Comparison of ENCODE assay signal across 23 cellular contexts in genomic region chr6:4950076-4950475, GRCh38. TPM values are rescaled to one million over a fixed set of nuclear protein-coding genes. Genes with fewer than 3 reads are reported as not detected.
DNase-seq lines count a peak whose midpoint lies in the region; ATAC-seq, FAIRE-seq and TF ChIP-seq lines count a peak whose summit lies in the region.
"Had no signal": no experiment of that assay in that cellular context is flagged by ENCODE, and none has a peak within 500 bp of the region (broad histone marks: within the 10 kb centered on the region; RNA-seq: fewer than 3 reads in every experiment).

No MANE protein-coding gene starts in this region.

- no peak overlapping the region for H3K4me3 Mint-ChIP-seq in GM23338
- no peak overlapping the region for H3K4me3 Mint-ChIP-seq in WTC11
- peak overlapping the region; percentile 15 for H3K4me3 Mint-ChIP-seq in endothelial cell (ENCODE audit: unreplicated experiment)
- H3K4me3 Mint-ChIP-seq in neural crest cell: no peak overlapping the region
- H3K4me3 Mint-ChIP-seq: CD4-positive, alpha-beta T cell; HFFc6 had no signal

- H3K36me3 Mint-ChIP-seq in GM23338 (ENCODE audit: low read depth) (peaks cover 67% of the 10 kb centered on the region), WTC11 (peaks cover 48% of the 10 kb centered on the region), endothelial cell (ENCODE audit: low read depth, unreplicated experiment) (peaks cover 34% of the 10 kb centered on the region), neural crest cell (ENCODE audit: low read depth) (peaks cover 24% of the 10 kb centered on the region)

- H3K9me2 ChIP-seq in GM23338 (ENCODE audit: insufficient read depth): no peaks in the 10 kb centered on the region

- H3K27ac ChIP-seq in GM23338 (ENCODE audit: low read depth) (0 out of 2 replicates have a peak overlapping the region, but pooled peaks have one; percentile 50), esophagus squamous epithelium (no peak overlapping the region)
- H3K27ac ChIP-seq: A549; BLaER1 treated with 17β-estradiol and CSF1 and Interleukin-3, amounts not matched to agents 10 nM and 100 nM; RWPE1 had no signal

- H3F3A ChIP-seq in GM23338 (replicated peaks; ENCODE audit: low read depth): no peaks in the 10 kb centered on the region

- CTCF ChIA-PET in WTC11 (lab: Charles Lee): interaction anchor here (1.8 kb wide), 1 partner anchor 81 kb away, joined by 5 read pairs; no protein-coding TSS in a partner anchor

- H3K27me3 ChIP-seq in GM23338 (ENCODE audit: insufficient read depth) (no peaks in the 10 kb centered on the region), esophagus squamous epithelium (no peaks in the 10 kb centered on the region)
- H3K27me3 ChIP-seq: BLaER1 treated with 17β-estradiol and CSF1 and Interleukin-3, amounts not matched to agents 10 nM and 100 nM had no signal

- H3K79me2 ChIP-seq in GM23338 (replicated peaks; ENCODE audit: insufficient read depth): peaks cover 8% of the 10 kb centered on the region; the same call in 1 of the 2 replicates

- H2AFZ ChIP-seq in GM23338: no peak overlapping the region

- no peak overlapping the region for H3K4me2 ChIP-seq in GM23338
- H3K4me2 ChIP-seq: A549; BLaER1 treated with 17β-estradiol and CSF1 and Interleukin-3, amounts not matched to agents 10 nM and 100 nM had no signal

- no peaks in the 10 kb centered on the region for H3K9me3 ChIP-seq in esophagus squamous epithelium
- H3K9me3 ChIP-seq: A549; BLaER1 treated with 17β-estradiol and CSF1 and Interleukin-3, amounts not matched to agents 10 nM and 100 nM; HAP-1 had no signal

- POLR2A ChIA-PET in WTC11 (lab: Charles Lee): no interaction called here

- FAIRE-seq in GM12892 (lab: Jason Lieb, UNC): no peak
- FAIRE-seq: A549 had no signal

- peaks cover 4% of the 10 kb centered on the region; the same call in 1 of the 2 replicates for H3K36me3 ChIP-seq in GM23338 (ENCODE audit: insufficient read depth)
- peaks cover 4 to 88% (median 17%) of the 10 kb centered on the region in 3 donors for H3K36me3 ChIP-seq in esophagus squamous epithelium

- peaks cover 3% of the 10 kb centered on the region; the same call in 1 of the 2 replicates for H4K20me1 ChIP-seq in GM23338 (replicated peaks; ENCODE audit: insufficient read depth)

- H3K27ac Mint-ChIP-seq in GM23338: peak overlapping the region; percentile 60; the same call in 1 of the 2 replicates
- H3K27ac Mint-ChIP-seq in WTC11: peak overlapping the region; percentile 71
- no peak overlapping the region for H3K27ac Mint-ChIP-seq in endothelial cell (ENCODE audit: unreplicated experiment)
- peak overlapping the region; percentile 93 for H3K27ac Mint-ChIP-seq in neural crest cell (ENCODE audit: unreplicated experiment)
- H3K27ac Mint-ChIP-seq: CD4-positive, alpha-beta T cell; HFFc6 had no signal

- 0 out of 4 replicates have a peak, but pooled peaks of 1 of the 2 experiments have one; percentile 2 for TF ChIP-seq CTCF in GM23338 (conservative IDR thresholded peaks at IDR 0.05; ENCODE audit: low read depth in 2 of 2)
- TF ChIP-seq CTCF in WTC11 (IDR thresholded peaks at IDR 0.05): no peak
- no peak for TF ChIP-seq CTCF in endothelial cell (IDR thresholded peaks at IDR 0.05; ENCODE audit: unreplicated experiment)
- no peak for TF ChIP-seq CTCF in neural crest cell (conservative IDR thresholded peaks at IDR 0.05)
- no peak for TF ChIP-seq CTCF in esophagus squamous epithelium (IDR thresholded peaks at IDR 0.05)

- ATAC-seq in GM23338 (peak; percentile 24), WTC11 (peak; percentile 31), GM18873 (IDR thresholded peaks at IDR 0.05; ENCODE audit: low FRiP score, unreplicated experiment) (no peak)

- H3K9me3 Mint-ChIP-seq in GM23338 (no peaks in the 10 kb centered on the region), WTC11 (no peaks in the 10 kb centered on the region), endothelial cell (ENCODE audit: unreplicated experiment) (no peaks in the 10 kb centered on the region), neural crest cell (no peaks in the 10 kb centered on the region)
- H3K9me3 Mint-ChIP-seq: CD4-positive, alpha-beta T cell; HFFc6 had no signal

- peaks cover 27% of the 10 kb centered on the region for H3K27me3 Mint-ChIP-seq in GM23338 (ENCODE audit: insufficient read depth, low read depth, poor library complexity)
- H3K27me3 Mint-ChIP-seq in WTC11 (ENCODE audit: low read depth): no peaks in the 10 kb centered on the region
- H3K27me3 Mint-ChIP-seq in endothelial cell (ENCODE audit: unreplicated experiment): peaks cover 10% of the 10 kb centered on the region
- H3K27me3 Mint-ChIP-seq in neural crest cell (ENCODE audit: low read depth): no peaks in the 10 kb centered on the region
- H3K27me3 Mint-ChIP-seq: CD4-positive, alpha-beta T cell had no signal

- peaks cover 23% of the 10 kb centered on the region; the same call in 1 of the 2 replicates for H3K4me1 ChIP-seq in GM23338 (ENCODE audit: insufficient read depth)
- H3K4me1 ChIP-seq in esophagus squamous epithelium: peaks cover 0 to 10% (median 0%) of the 10 kb centered on the region in 3 donors
- H3K4me1 ChIP-seq: A549; BLaER1 treated with 17β-estradiol and CSF1 and Interleukin-3, amounts not matched to agents 10 nM and 100 nM had no signal

- 93 to 94% methylated on average over 11 of the region's 11 CpGs for WGBS in esophagus squamous epithelium, 2 donors

- H3K4me1 Mint-ChIP-seq in GM23338: peaks cover 41% of the 10 kb centered on the region
- peaks cover 40% of the 10 kb centered on the region for H3K4me1 Mint-ChIP-seq in WTC11
- H3K4me1 Mint-ChIP-seq in endothelial cell (ENCODE audit: unreplicated experiment): peaks cover 13% of the 10 kb centered on the region
- peaks cover 10% of the 10 kb centered on the region for H3K4me1 Mint-ChIP-seq in neural crest cell

- no peak for TF ChIP-seq POLR2A in esophagus squamous epithelium (IDR thresholded peaks at IDR 0.05)
- TF ChIP-seq POLR2A in GM12892 (IDR thresholded peaks at IDR 0.05; ENCODE audit: low read depth, low read length): no peak

- DNase-seq in GM23338 (ENCODE audit: low spot score) (no peak), WTC11 (ENCODE audit: low spot score) (no peak), endothelial cell (ENCODE audit: low spot score) (no peak), neural crest cell (ENCODE audit: low read depth, low spot score) (no peak), GM19240 (ENCODE audit: insufficient read length, low spot score) (no peak), esophagus squamous epithelium (lab: John Stamatoyannopoulos, UW) (no peak), GM12892 (ENCODE audit: insufficient read length) (no peak)
- DNase-seq: AML-193; CD4-positive, alpha-beta T cell; HFFc6; Karpas-422; NCI-H1092; NCI-H1417 treated with DMSO at 0.1 percent for 48 hours; NCI-H1694 treated with DMSO at 0.1 percent for 48 hours; NCI-H2081; NCI-H2227 treated with DMSO at 0.1 percent for 48 hours; NCI-H526 treated with DMSO at 0.1 percent for 48 hours; SHP77 had no signal

- intact Hi-C loops in esophagus squamous epithelium (cut with DNase I): no loop called here

- H3K4me3 ChIP-seq in GM23338: no peak overlapping the region
- no peak overlapping the region for H3K4me3 ChIP-seq in esophagus squamous epithelium
- H3K4me3 ChIP-seq: A549; BLaER1 treated with 17β-estradiol and CSF1 and Interleukin-3, amounts not matched to agents 10 nM and 100 nM; HAP-1 had no signal

TF ChIP-seq in GM23338, 12 proteins besides CTCF, POLR2A, EP300 and RAD21:
- TF ChIP-seq STAT1 (IDR thresholded peaks at IDR 0.05; ENCODE audit: unreplicated experiment): no peak
- TF ChIP-seq ZNF331 (CRISPR knock-in tag; IDR thresholded peaks at IDR 0.05; ENCODE audit: low read depth): no peak
- TF ChIP-seq ZNF114 (CRISPR knock-in tag; IDR thresholded peaks at IDR 0.05): no peak
- no peak for TF ChIP-seq EZH2phosphoT487 (IDR thresholded peaks at IDR 0.05; ENCODE audit: unreplicated experiment)
- no peak for TF ChIP-seq POLR2AphosphoS5 (IDR thresholded peaks at IDR 0.05; ENCODE audit: low read depth)

TF ChIP-seq in WTC11, 78 proteins besides CTCF, POLR2A, EP300 and RAD21:
- TF ChIP-seq GTF2I (CRISPR knock-in tag; conservative IDR thresholded peaks at IDR 0.05): no peak
- no peak for TF ChIP-seq HMGA2 (CRISPR knock-in tag; IDR thresholded peaks at IDR 0.05)

RNA-seq across cellular contexts. Expression of gene RPP40, which starts 53.8 kb away (rescaled TPM):
- total RNA-seq in GM23338 (2014; rRNA removed; shearing (Covaris generic)): 40.4 and 49.6 TPM in 2 replicates
- polyA plus RNA-seq in GM23338 (2016; fragmentation: Nextera tagmentation; extraction: Ambion mirVana): 31.2 and 39.3 TPM in 2 replicates
- total RNA-seq in WTC11 (2021) (10.1 to 12.2 TPM (median 10.9 TPM) in 3 replicates), endothelial cell (ENCODE audit: unreplicated experiment) (9.6 TPM), neural crest cell (9.3 and 9.7 TPM in 2 replicates), esophagus squamous epithelium (10 to 100 TPM; 12.3 to 24.9 (median 16.1) TPM)
- polyA plus RNA-seq in GM12892 (2012; ENCODE audit: missing spikeins): 9.3 TPM
